In genomic region chr11:100759856-100760255, GRCh38 we compare ENCODE assay signal across 27 cellular contexts.
"Had no signal": no experiment of that assay in that cellular context is flagged by ENCODE, and none has a peak within 500 bp of the region (broad histone marks: within the 10 kb centered on the region; RNA-seq: fewer than 3 reads in every experiment).

No MANE protein-coding gene starts in this region.

- DNase-seq: activated B cell treated with CpG ODN at 0.5 μM for 24 hours; activated CD4-positive, alpha-beta T cell treated with anti-CD3 and anti-CD28 coated beads for 1 hour; activated CD4-positive, alpha-beta T cell treated with anti-CD3 and anti-CD28 coated beads, Interleukin-2, amount 10 ng/mL, durations not matched to agents 24 days and 14 days; activated CD4-positive, alpha-beta T cell treated with anti-CD3 and anti-CD28 coated beads, Interleukin-2, amount 50 U/mL, for 48 hours; activated CD8-positive, alpha-beta memory T cell treated with anti-CD3 and anti-CD28 coated beads, Interleukin-2, amount 10 ng/mL, durations not matched to agents 7 days and 5 days; activated effector memory CD4-positive, alpha-beta T cell treated with Interleukin-2 at 50 U/mL for 16 hours; activated naive CD4-positive, alpha-beta T cell; activated naive CD8-positive, alpha-beta T cell treated with anti-CD3 and anti-CD28 coated beads, Interleukin-2, amount 50 U/mL, for 24 hours; activated T-cell treated with anti-CD3 and anti-CD28 coated beads, Interleukin-2, amount 50 U/mL, for 24 hours; amniotic stem cell; body of pancreas; MM.1S; NCI-H146; NCI-H187 treated with DMSO at 0.1 percent for 48 hours; NCI-H2081 treated with DMSO at 0.1 percent for 48 hours; NCI-H345; NCI-H510A treated with DMSO at 0.1 percent for 48 hours; NCI-H748 treated with DMSO at 0.1 percent for 48 hours; NK-92 treated with Interleukin-12 subunit alpha and Interleukin-12 subunit beta, amount 100 ng/mL, for 24 hours; RPMI8226; T-helper 17 cell; T-helper 9 cell had no signal

- H3K36me3 ChIP-seq: ascending aorta, SJSA1 had no signal

- H3K4me1 ChIP-seq: ascending aorta, body of pancreas, SJSA1 had no signal

- H3K4me3 ChIP-seq: ascending aorta, body of pancreas, SJSA1 had no signal

- H3K9me3 ChIP-seq: ascending aorta, body of pancreas, SJSA1 had no signal

- H3K27me3 ChIP-seq: ascending aorta, body of pancreas, SJSA1 had no signal

- ATAC-seq: activated CD8-positive, alpha-beta memory T cell treated with anti-CD3 and anti-CD28 coated beads, Interleukin-2, amount 10 ng/mL, durations not matched to agents 7 days and 5 days; activated naive CD4-positive, alpha-beta T cell treated with anti-CD3 and anti-CD28 coated beads, Interleukin-2, amount 50 U/mL, for 72 hours; activated naive CD8-positive, alpha-beta T cell treated with anti-CD3 and anti-CD28 coated beads, Interleukin-2, amount 50 U/mL, for 24 hours; body of pancreas; Panc1; Right ventricle myocardium inferior; T-helper 17 cell had no signal

- H3K27ac ChIP-seq: ascending aorta, body of pancreas, SJSA1 had no signal
